ENCODE assay signal across 1 cellular context in the genomic region with DNA sequence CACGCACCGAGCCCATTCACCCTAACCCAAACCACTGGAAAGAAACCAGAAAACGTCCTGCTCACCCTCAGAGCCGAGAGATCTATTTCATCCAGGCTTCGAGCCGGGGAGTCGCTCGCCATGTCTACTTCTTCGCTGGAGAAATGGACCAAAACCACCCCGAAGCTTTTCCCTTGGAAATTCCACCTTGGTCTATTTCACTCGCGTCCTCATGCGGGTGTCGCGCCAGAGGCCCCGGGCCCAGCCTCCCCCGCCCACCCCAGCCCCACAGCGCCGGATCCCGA.
TF ChIP-seq lines count a peak whose summit lies in the region.

No MANE protein-coding gene starts in this region.

TF ChIP-seq in IMR-90, 13 proteins besides CTCF, POLR2A, EP300 and RAD21 (continued from another document):
- TF ChIP-seq, protein P1, sequence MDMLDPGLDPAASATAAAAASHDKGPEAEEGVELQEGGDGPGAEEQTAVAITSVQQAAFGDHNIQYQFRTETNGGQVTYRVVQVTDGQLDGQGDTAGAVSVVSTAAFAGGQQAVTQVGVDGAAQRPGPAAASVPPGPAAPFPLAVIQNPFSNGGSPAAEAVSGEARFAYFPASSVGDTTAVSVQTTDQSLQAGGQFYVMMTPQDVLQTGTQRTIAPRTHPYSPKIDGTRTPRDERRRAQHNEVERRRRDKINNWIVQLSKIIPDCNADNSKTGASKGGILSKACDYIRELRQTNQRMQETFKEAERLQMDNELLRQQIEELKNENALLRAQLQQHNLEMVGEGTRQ (IDR thresholded peaks at IDR 0.05; ENCODE audit: low read depth, low read length): no peak
- TF ChIP-seq MXI1 (IDR thresholded peaks at IDR 0.05; ENCODE audit: borderline replicate concordance, low read depth, low read length) (no peak), CEBPB (IDR thresholded peaks at IDR 0.05; ENCODE audit: low read depth, low read length) (no peak), RCOR1 (IDR thresholded peaks at IDR 0.05; ENCODE audit: insufficient replicate concordance, low read length) (no peak), CHD1 (IDR thresholded peaks at IDR 0.05; ENCODE audit: low read depth, low read length) (no peak), MAZ (IDR thresholded peaks at IDR 0.05; ENCODE audit: borderline replicate concordance, low read depth, low read length) (no peak), NFE2L2 (IDR thresholded peaks at IDR 0.05; ENCODE audit: low read depth, low read length) (no peak)
